26 cellular contexts compared by ENCODE assay signal in genomic region chr2:137255990-137256389, GRCh38.
DNase-seq lines count a peak whose midpoint lies in the region; ATAC-seq and TF ChIP-seq lines count a peak whose summit lies in the region.
"Had no signal": no experiment of that assay in that cellular context is flagged by ENCODE, and none has a peak within 500 bp of the region (broad histone marks: within the 10 kb centered on the region; RNA-seq: fewer than 3 reads in every experiment).

No MANE protein-coding gene starts in this region.

- no peaks in the 10 kb centered on the region for H3K27me3 Mint-ChIP-seq in MCF 10A (ENCODE audit: insufficient read depth, unreplicated experiment)
- H3K27me3 Mint-ChIP-seq in T-helper 17 cell: no peaks in the 10 kb centered on the region
- H3K27me3 Mint-ChIP-seq: stimulated activated naive CD8-positive, alpha-beta T cell treated with anti-CD3 and anti-CD28 coated beads, Interleukin-15, amount 100 ng/mL, for 72 hours; type B pancreatic cell had no signal

- peaks cover 35% of the 10 kb centered on the region for H3K4me1 Mint-ChIP-seq in MCF 10A (ENCODE audit: insufficient read depth, unreplicated experiment)
- H3K4me1 Mint-ChIP-seq in T-helper 17 cell: no peaks in the 10 kb centered on the region
- H3K4me1 Mint-ChIP-seq: natural killer cell; stimulated activated naive CD8-positive, alpha-beta T cell treated with anti-CD3 and anti-CD28 coated beads, Interleukin-15, amount 100 ng/mL, for 72 hours had no signal

- intact Hi-C loops in MCF 10A (cut with micrococcal nuclease): no loop called here
- intact Hi-C loops in breast epithelium (cut with DNase I; ENCODE audit: low total_unique reads): no loop called here
- intact Hi-C loops in dorsolateral prefrontal cortex (cut with DNase I): no loop called here

- TF ChIP-seq CTCF in MCF 10A (IDR thresholded peaks at IDR 0.05; ENCODE audit: unreplicated experiment) (no peak), breast epithelium (IDR thresholded peaks at IDR 0.05) (no peak), foreskin fibroblast (IDR thresholded peaks at IDR 0.05; ENCODE audit: low read depth, low read length) (no peak), dorsolateral prefrontal cortex (IDR thresholded peaks at IDR 0.05 in 54 of 56, conservative IDR thresholded peaks at IDR 0.05 in 2 of 56; ENCODE audit: low read depth in 1 of 56, partially characterized antibody in 56 of 56) (no peak)

- H3K36me3 Mint-ChIP-seq in MCF 10A (ENCODE audit: insufficient read depth, unreplicated experiment): no peaks in the 10 kb centered on the region
- no peaks in the 10 kb centered on the region for H3K36me3 Mint-ChIP-seq in T-helper 17 cell (ENCODE audit: low read depth)
- H3K36me3 Mint-ChIP-seq: natural killer cell, type B pancreatic cell had no signal

- H3K9me3 ChIP-seq in breast epithelium: no peaks in the 10 kb centered on the region
- H3K9me3 ChIP-seq in SJSA1 (replicated peaks): no peaks in the 10 kb centered on the region
- H3K9me3 ChIP-seq in T-helper 17 cell (ENCODE audit: control insufficient read depth, low read length, poor library complexity, severe bottlenecking): no peaks in the 10 kb centered on the region
- H3K9me3 ChIP-seq: BLaER1 treated with 17β-estradiol and CSF1 and Interleukin-3, amounts not matched to agents 10 nM and 100 nM; HAP-1 had no signal

- H3K36me3 ChIP-seq in breast epithelium: no peaks in the 10 kb centered on the region
- no peaks in the 10 kb centered on the region for H3K36me3 ChIP-seq in SJSA1
- H3K36me3 ChIP-seq: BLaER1 treated with 17β-estradiol and CSF1 and Interleukin-3, amounts not matched to agents 10 nM and 100 nM; HAP-1 had no signal

- DNase-seq in MCF 10A (ENCODE audit: unreplicated experiment) (peak; percentile 40), breast epithelium (ENCODE audit: low spot score in 2 of 2) (no peak), SJSA1 (ENCODE audit: low read depth in 1 of 2, low spot score in 2 of 2) (peak in 1 of 2 experiments; percentile 85), foreskin fibroblast (peak; percentile 19 to 33), T-helper 17 cell (no peak), dorsolateral prefrontal cortex (no peak)
- DNase-seq: activated CD4-positive, alpha-beta T cell treated with anti-CD3 and anti-CD28 coated beads, Interleukin-2, amount 50 U/mL, for 4 hours; activated naive CD4-positive, alpha-beta T cell; activated T-cell treated with anti-CD3 and anti-CD28 coated beads for 4 hours; amygdala; left cardiac atrium; natural killer cell; NCI-H2029 treated with DMSO at 0.1 percent for 48 hours; NCI-H510A treated with DMSO at 0.1 percent for 48 hours; SHP77; small intestine; stimulated activated CD4-positive, alpha-beta T cell treated with anti-CD3 and anti-CD28 coated beads, Interleukin-2, amount 100 ng/mL, for 48 hours; stimulated activated naive CD8-positive, alpha-beta T cell treated with anti-CD3 and anti-CD28 coated beads, Interleukin-15, amount 100 ng/mL, for 72 hours; T-helper 1 cell had no signal

- CTCF ChIA-PET in MCF 10A (lab: Yijun Ruan, JAX): no interaction called here

- ATAC-seq in T-helper 17 cell (no peak), HG02973 (IDR thresholded peaks at IDR 0.05; ENCODE audit: unreplicated experiment) (no peak), HG03342 (IDR thresholded peaks at IDR 0.05; ENCODE audit: unreplicated experiment) (no peak)
- ATAC-seq: GM12878; left cardiac atrium; natural killer cell; stimulated activated naive CD8-positive, alpha-beta T cell treated with anti-CD3 and anti-CD28 coated beads, Interleukin-15, amount 100 ng/mL, for 72 hours had no signal

- TF ChIP-seq POLR2A in breast epithelium (IDR thresholded peaks at IDR 0.05): no peak

- POLR2A ChIA-PET in MCF 10A (lab: Yijun Ruan, JAX): no interaction called here

- H3K27ac ChIP-seq in breast epithelium: no peak overlapping the region
- peak overlapping the region; percentile 50 for H3K27ac ChIP-seq in SJSA1
- H3K27ac ChIP-seq in dorsolateral prefrontal cortex: no peak overlapping the region
- H3K27ac ChIP-seq: 22Rv1; BLaER1 treated with 17β-estradiol and CSF1 and Interleukin-3, amounts not matched to agents 10 nM and 100 nM had no signal

- BruUV-seq in MCF 10A (replicated peaks; lab: Mats Ljungman, UMichigan): no TSS peak

- H3K27me3 ChIP-seq in breast epithelium (no peaks in the 10 kb centered on the region), SJSA1 (replicated peaks) (no peaks in the 10 kb centered on the region), dorsolateral prefrontal cortex (peaks cover 0 to 5% (median 0%) of the 10 kb centered on the region in 45 donors)
- H3K27me3 ChIP-seq: BLaER1 treated with 17β-estradiol and CSF1 and Interleukin-3, amounts not matched to agents 10 nM and 100 nM had no signal

- H3K4me3 Mint-ChIP-seq in MCF 10A (ENCODE audit: unreplicated experiment): no peak overlapping the region
- H3K4me3 Mint-ChIP-seq in T-helper 17 cell: no peak overlapping the region
- H3K4me3 Mint-ChIP-seq: natural killer cell; stimulated activated naive CD8-positive, alpha-beta T cell treated with anti-CD3 and anti-CD28 coated beads, Interleukin-15, amount 100 ng/mL, for 72 hours; type B pancreatic cell had no signal

- H3K27ac Mint-ChIP-seq in MCF 10A (ENCODE audit: low read depth, unreplicated experiment) (peak overlapping the region; percentile 39), T-helper 17 cell (no peak overlapping the region)
- H3K27ac Mint-ChIP-seq: natural killer cell; stimulated activated naive CD8-positive, alpha-beta T cell treated with anti-CD3 and anti-CD28 coated beads, Interleukin-15, amount 100 ng/mL, for 72 hours; type B pancreatic cell had no signal

- no peaks in the 10 kb centered on the region for H3K9me3 Mint-ChIP-seq in MCF 10A (ENCODE audit: unreplicated experiment)
- H3K9me3 Mint-ChIP-seq: stimulated activated naive CD8-positive, alpha-beta T cell treated with anti-CD3 and anti-CD28 coated beads, Interleukin-15, amount 100 ng/mL, for 72 hours; type B pancreatic cell had no signal

- H3K4me1 ChIP-seq in breast epithelium (no peaks in the 10 kb centered on the region), SJSA1 (replicated peaks) (peaks cover 43% of the 10 kb centered on the region)

- H3K4me3 ChIP-seq in breast epithelium (no peak overlapping the region), SJSA1 (no peak overlapping the region), foreskin fibroblast (ENCODE audit: low read depth in 1 of 2, low read length in 2 of 2) (no peak overlapping the region), dorsolateral prefrontal cortex (no peak overlapping the region)
- H3K4me3 ChIP-seq: BLaER1 treated with 17β-estradiol and CSF1 and Interleukin-3, amounts not matched to agents 10 nM and 100 nM; GM12878; HAP-1 had no signal

Comparison
In these comparisons a context has a peak if more than half of its experiments do, and no peak if none do; other contexts are left out.
1. DNase-seq: peak in MCF 10A (single experiment) and foreskin fibroblast (2 of 2); none in breast epithelium (0 of 2), T-helper 17 cell (0 of 3) and dorsolateral prefrontal cortex (0 of 10).